1 cellular context compared by ENCODE assay signal in the genomic region with DNA sequence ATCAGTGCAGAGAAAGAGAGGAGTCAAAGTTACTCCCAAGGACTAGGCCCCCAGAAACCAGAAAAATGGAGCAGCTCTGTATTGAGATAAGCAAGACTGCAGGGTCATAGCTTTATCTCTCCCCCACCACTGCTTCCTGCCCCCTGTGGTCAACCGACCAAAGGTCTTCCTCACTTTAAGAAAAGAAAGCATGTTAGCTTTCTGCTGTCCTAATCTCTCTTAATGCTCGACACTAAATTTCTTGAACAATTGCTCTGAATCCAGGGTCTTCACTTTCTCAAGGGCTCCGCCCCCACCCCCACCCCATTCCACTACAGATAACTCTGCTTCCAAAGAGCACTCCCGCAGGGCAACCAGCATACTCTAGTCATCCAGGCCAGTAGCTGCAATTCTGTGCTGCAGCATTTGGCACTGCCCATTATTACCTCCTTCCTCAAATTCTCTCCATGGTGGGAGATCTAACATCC.
TF ChIP-seq lines count a peak whose summit lies in the region.

No MANE protein-coding gene starts in this region.

TF ChIP-seq in K562, 482 proteins besides CTCF, POLR2A, EP300 and RAD21 (continued from another document):
- TF ChIP-seq, protein P1, sequence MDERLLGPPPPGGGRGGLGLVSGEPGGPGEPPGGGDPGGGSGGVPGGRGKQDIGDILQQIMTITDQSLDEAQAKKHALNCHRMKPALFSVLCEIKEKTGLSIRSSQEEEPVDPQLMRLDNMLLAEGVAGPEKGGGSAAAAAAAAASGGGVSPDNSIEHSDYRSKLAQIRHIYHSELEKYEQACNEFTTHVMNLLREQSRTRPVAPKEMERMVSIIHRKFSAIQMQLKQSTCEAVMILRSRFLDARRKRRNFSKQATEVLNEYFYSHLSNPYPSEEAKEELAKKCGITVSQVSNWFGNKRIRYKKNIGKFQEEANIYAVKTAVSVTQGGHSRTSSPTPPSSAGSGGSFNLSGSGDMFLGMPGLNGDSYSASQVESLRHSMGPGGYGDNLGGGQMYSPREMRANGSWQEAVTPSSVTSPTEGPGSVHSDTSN (CRISPR knock-in tag; IDR thresholded peaks at IDR 0.05; ENCODE audit: low read depth): no peak
- TF ChIP-seq, protein P1 (tag; conservative IDR thresholded peaks at IDR 0.05; ENCODE audit: low read depth): peak; percentile 24; the same call in 1 of the 2 replicates
- TF ChIP-seq VEZF1 (CRISPR knock-in tag; IDR thresholded peaks at IDR 0.05) (peak; percentile 88), BRD9 (IDR thresholded peaks at IDR 0.05; ENCODE audit: low read depth, partially characterized antibody) (no peak), TRIM24 (IDR thresholded peaks at IDR 0.05) (peak; percentile 65 to 78; a peak in 3 of 4 replicates), DMBX1 (CRISPR knock-in tag; IDR thresholded peaks at IDR 0.05; ENCODE audit: borderline replicate concordance) (peak; percentile 46; the same call in 1 of the 2 replicates), ETV1 (tag; conservative IDR thresholded peaks at IDR 0.05; ENCODE audit: low read depth) (peak; percentile 95), LEF1 (IDR thresholded peaks at IDR 0.05) (peak; percentile 84; the same call in 1 of the 2 replicates), ZNF445 (CRISPR knock-in tag; IDR thresholded peaks at IDR 0.05; ENCODE audit: low read depth) (no peak), SMC3 (conservative IDR thresholded peaks at IDR 0.05; ENCODE audit: insufficient read depth, low read depth, low read length) (0 out of 2 replicates have a peak, but pooled peaks have one; percentile 20), SMARCE1 (IDR thresholded peaks at IDR 0.05) (peak; percentile 94), HCFC1 (IDR thresholded peaks at IDR 0.05; ENCODE audit: low read depth, low read length) (no peak), FOSL1 (tag; conservative IDR thresholded peaks at IDR 0.05) (peak; percentile 62), CHD4 (IDR thresholded peaks at IDR 0.05; ENCODE audit: insufficient read depth, insufficient replicate concordance, low read depth, low read length, poor library complexity, severe bottlenecking) (no peak), MLLT1 (IDR thresholded peaks at IDR 0.05) (peak in 1 of 2 experiments; percentile 55; a peak in 1 of 4 replicates), ETV5 (CRISPR knock-in tag; IDR thresholded peaks at IDR 0.05; ENCODE audit: low read depth) (peak; percentile 79), HDAC3 (IDR thresholded peaks at IDR 0.05; ENCODE audit: borderline replicate concordance, partially characterized antibody) (peak; percentile 47), FOXA3 (CRISPR knock-in tag; conservative IDR thresholded peaks at IDR 0.05 in 1 of 2, IDR thresholded peaks at IDR 0.05 in 1 of 2) (no peak), ARNT (IDR thresholded peaks at IDR 0.05) (peak in 1 of 2 experiments; percentile 67; a peak in 1 of 4 replicates), NR2C1 (IDR thresholded peaks at IDR 0.05) (peak; percentile 65), NR2C1 (tag; IDR thresholded peaks at IDR 0.05) (peak; percentile 77), TAF7 (tag; IDR thresholded peaks at IDR 0.05) (no peak), MAFK (IDR thresholded peaks at IDR 0.05; ENCODE audit: low read length) (peak; percentile 58; the same call in 1 of the 2 replicates), JUND (IDR thresholded peaks at IDR 0.05; ENCODE audit: borderline replicate concordance, low read depth, low read length) (peak; percentile 76), JUND (tag; IDR thresholded peaks at IDR 0.05; ENCODE audit: borderline replicate concordance, low read depth, low read length) (peak; percentile 58; the same call in 1 of the 3 replicates)
- TF ChIP-seq, protein P2, sequence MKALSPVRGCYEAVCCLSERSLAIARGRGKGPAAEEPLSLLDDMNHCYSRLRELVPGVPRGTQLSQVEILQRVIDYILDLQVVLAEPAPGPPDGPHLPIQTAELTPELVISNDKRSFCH (CRISPR knock-in tag; IDR thresholded peaks at IDR 0.05): no peak
- TF ChIP-seq, protein P2 (tag; IDR thresholded peaks at IDR 0.05): 0 out of 2 replicates have a peak, but pooled peaks have one; percentile 24
- TF ChIP-seq, protein P3, sequence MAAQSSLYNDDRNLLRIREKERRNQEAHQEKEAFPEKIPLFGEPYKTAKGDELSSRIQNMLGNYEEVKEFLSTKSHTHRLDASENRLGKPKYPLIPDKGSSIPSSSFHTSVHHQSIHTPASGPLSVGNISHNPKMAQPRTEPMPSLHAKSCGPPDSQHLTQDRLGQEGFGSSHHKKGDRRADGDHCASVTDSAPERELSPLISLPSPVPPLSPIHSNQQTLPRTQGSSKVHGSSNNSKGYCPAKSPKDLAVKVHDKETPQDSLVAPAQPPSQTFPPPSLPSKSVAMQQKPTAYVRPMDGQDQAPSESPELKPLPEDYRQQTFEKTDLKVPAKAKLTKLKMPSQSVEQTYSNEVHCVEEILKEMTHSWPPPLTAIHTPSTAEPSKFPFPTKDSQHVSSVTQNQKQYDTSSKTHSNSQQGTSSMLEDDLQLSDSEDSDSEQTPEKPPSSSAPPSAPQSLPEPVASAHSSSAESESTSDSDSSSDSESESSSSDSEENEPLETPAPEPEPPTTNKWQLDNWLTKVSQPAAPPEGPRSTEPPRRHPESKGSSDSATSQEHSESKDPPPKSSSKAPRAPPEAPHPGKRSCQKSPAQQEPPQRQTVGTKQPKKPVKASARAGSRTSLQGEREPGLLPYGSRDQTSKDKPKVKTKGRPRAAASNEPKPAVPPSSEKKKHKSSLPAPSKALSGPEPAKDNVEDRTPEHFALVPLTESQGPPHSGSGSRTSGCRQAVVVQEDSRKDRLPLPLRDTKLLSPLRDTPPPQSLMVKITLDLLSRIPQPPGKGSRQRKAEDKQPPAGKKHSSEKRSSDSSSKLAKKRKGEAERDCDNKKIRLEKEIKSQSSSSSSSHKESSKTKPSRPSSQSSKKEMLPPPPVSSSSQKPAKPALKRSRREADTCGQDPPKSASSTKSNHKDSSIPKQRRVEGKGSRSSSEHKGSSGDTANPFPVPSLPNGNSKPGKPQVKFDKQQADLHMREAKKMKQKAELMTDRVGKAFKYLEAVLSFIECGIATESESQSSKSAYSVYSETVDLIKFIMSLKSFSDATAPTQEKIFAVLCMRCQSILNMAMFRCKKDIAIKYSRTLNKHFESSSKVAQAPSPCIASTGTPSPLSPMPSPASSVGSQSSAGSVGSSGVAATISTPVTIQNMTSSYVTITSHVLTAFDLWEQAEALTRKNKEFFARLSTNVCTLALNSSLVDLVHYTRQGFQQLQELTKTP (IDR thresholded peaks at IDR 0.05; ENCODE audit: low read depth in 1 of 2, partially characterized antibody in 2 of 2): peak in 1 of 2 experiments; percentile 55
